1 cellular context compared by ENCODE assay signal in genomic region chr15:84721381-84721780, GRCh38.
TF ChIP-seq lines count a peak whose summit lies in the region.

No MANE protein-coding gene starts in this region.

TF ChIP-seq in H1, 55 proteins besides CTCF, POLR2A, EP300 and RAD21:
- no peak for TF ChIP-seq SAP30 (IDR thresholded peaks at IDR 0.05; ENCODE audit: insufficient read depth, insufficient replicate concordance, low read length)
